ENCODE assay signal across 9 cellular contexts in genomic region chr7:64876792-64877713, GRCh38. TPM values are rescaled to one million over a fixed set of nuclear protein-coding genes. Genes with fewer than 3 reads are reported as not detected.
DNase-seq lines count a peak whose midpoint lies in the region; ATAC-seq and TF ChIP-seq lines count a peak whose summit lies in the region.
"Had no signal": no experiment of that assay in that cellular context is flagged by ENCODE, and none has a peak within 500 bp of the region (broad histone marks: within the 10 kb centered on the region; RNA-seq: fewer than 3 reads in every experiment).

No MANE protein-coding gene starts in this region.

- 18% methylated on average over 24 of the region's 39 CpGs for WGBS in mammary epithelial cell (ENCODE audit: low coverage, missing lambda C conversion rate)

- peaks cover 2% of the 10 kb centered on the region; the same call in 1 of the 2 replicates for H3K4me1 Mint-ChIP-seq in WTC11

- peak overlapping the region; percentile 52 for H3K4me2 ChIP-seq in mammary epithelial cell (ENCODE audit: insufficient read depth, low read depth, low read length)
- H3K4me2 ChIP-seq in PC-3 (ENCODE audit: low read length) = no peak overlapping the region

- H3K27me3 Mint-ChIP-seq in WTC11 (ENCODE audit: low read depth) = peaks cover 43% of the 10 kb centered on the region

- H3K27ac Mint-ChIP-seq in WTC11 = no peak overlapping the region

- H4K20me1 ChIP-seq in mammary epithelial cell (ENCODE audit: insufficient read depth, low read length) (no peaks in the 10 kb centered on the region), PC-3 (ENCODE audit: low read length) (no peaks in the 10 kb centered on the region)

- TF ChIP-seq CTCF in WTC11 (IDR thresholded peaks at IDR 0.05) = no peak
- TF ChIP-seq CTCF in mammary epithelial cell (conservative IDR thresholded peaks at IDR 0.05 in 1 of 2, IDR thresholded peaks at IDR 0.05 in 1 of 2; ENCODE audit: extremely low read depth in 1 of 2, insufficient read depth in 1 of 2, low read depth in 1 of 2, low read length in 2 of 2) = no peak
- no peak for TF ChIP-seq CTCF in PC-3 (conservative IDR thresholded peaks at IDR 0.05; ENCODE audit: low read depth, low read length)
- TF ChIP-seq CTCF in omental fat pad (IDR thresholded peaks at IDR 0.05) = no peak

- H3K79me2 ChIP-seq in mammary epithelial cell (ENCODE audit: insufficient read depth, low read length) (no peaks in the 10 kb centered on the region), PC-3 (ENCODE audit: low read length) (no peaks in the 10 kb centered on the region)

- DNase-seq in NCI-H1436 (lab: John Stamatoyannopoulos, UW) (peak; percentile 57), NCI-H1436 treated with DMSO at 0.1 percent for 48 hours (lab: John Stamatoyannopoulos, UW) (no peak), WTC11 (ENCODE audit: low spot score) (peak; percentile 80), mammary epithelial cell (peak; percentile 19), kidney glomerular epithelial cell (lab: John Stamatoyannopoulos, UW) (peak; percentile 32), PC-3 (no peak), omental fat pad (ENCODE audit: low spot score) (no peak)
- peak in 3 of 4 experiments; percentile 13 to 61 (median 57) for DNase-seq in stimulated activated CD4-positive, alpha-beta T cell treated with anti-CD3 and anti-CD28 coated beads, Interleukin-1b, Interleukin-23, amount 100 ng/mL, for 24 hours (ENCODE audit: low read depth in 4 of 4, low spot score in 1 of 4)

- POLR2A ChIA-PET in WTC11 (lab: Charles Lee) = no interaction called here
- POLR2A ChIA-PET in PC-3 (lab: Charles Lee; ENCODE audit: unreplicated experiment) = no interaction called here

- ATAC-seq in WTC11 (peak; percentile 95), PC-3 (no peak), omental fat pad (ENCODE audit: low FRiP score) (no peak)

- H3K9me3 ChIP-seq in mammary epithelial cell (replicated peaks; ENCODE audit: insufficient read depth, low read length) = peaks cover 10% of the 10 kb centered on the region
- peaks cover 5% of the 10 kb centered on the region; the same call in 1 of the 2 replicates for H3K9me3 ChIP-seq in PC-3 (ENCODE audit: low read length)

- dilution Hi-C loops in mammary epithelial cell (cut with HindIII; ENCODE audit: low sequenced_read_pairs) = loop anchor here (5.0 kb wide), 1 partner anchor 70 kb away; no protein-coding TSS in a partner anchor

- intact Hi-C loops in mammary epithelial cell (cut with micrococcal nuclease) = no loop called here
- intact Hi-C loops in PC-3 (cut with micrococcal nuclease) = no loop called here

- in situ Hi-C loops in mammary epithelial cell (cut with MboI; ENCODE audit: low sequenced_read_pairs in 2 of 2) = no loop called here

- H3K9ac ChIP-seq in mammary epithelial cell (ENCODE audit: insufficient read depth, low read length) (no peak overlapping the region), PC-3 (ENCODE audit: low read length) (no peak overlapping the region)

- H2AFZ ChIP-seq in mammary epithelial cell (ENCODE audit: low read depth, low read length) (peak overlapping the region; percentile 48), PC-3 (ENCODE audit: low read length) (no peak overlapping the region)

- CTCF ChIA-PET in WTC11 (lab: Charles Lee) = interaction anchor here (1.4 to 2.1 kb wide), 2 partner anchors 11 to 600 kb away, joined by 4 to 14 read pairs; no protein-coding TSS in a partner anchor
- CTCF ChIA-PET in mammary epithelial cell (lab: Charles Lee; ENCODE audit: low non-redundant PET) = no interaction called here
- CTCF ChIA-PET in PC-3 (lab: Charles Lee) = no interaction called here

- peaks cover 34% of the 10 kb centered on the region for H3K9me3 Mint-ChIP-seq in WTC11

- peaks cover under 1% of the 10 kb centered on the region for H3K4me1 ChIP-seq in mammary epithelial cell (ENCODE audit: insufficient read depth, low read length)
- H3K4me1 ChIP-seq in PC-3 (ENCODE audit: insufficient read depth, low read length) = no peaks in the 10 kb centered on the region

- H3K4me3 ChIP-seq in mammary epithelial cell (replicated peaks in 1 of 3; ENCODE audit: insufficient read depth in 1 of 3, low read depth in 2 of 3, low read length in 3 of 3) (peak overlapping the region in 1 of 3 experiments; percentile 31), PC-3 (ENCODE audit: low read length) (no peak overlapping the region)

- no peaks in the 10 kb centered on the region for H3K36me3 ChIP-seq in mammary epithelial cell (ENCODE audit: insufficient read depth, low read length)
- no peaks in the 10 kb centered on the region for H3K36me3 ChIP-seq in PC-3 (ENCODE audit: low read depth, low read length)

- H3K27ac ChIP-seq in mammary epithelial cell (ENCODE audit: insufficient read depth, low read depth, low read length) = no peak overlapping the region
- no peak overlapping the region for H3K27ac ChIP-seq in PC-3 (ENCODE audit: low read length)
- H3K27ac ChIP-seq: 22Rv1 had no signal

- no peaks in the 10 kb centered on the region for H3K9me2 ChIP-seq in PC-3 (replicated peaks; ENCODE audit: low read length)

- peaks cover 20% of the 10 kb centered on the region for H3K36me3 Mint-ChIP-seq in WTC11

- peak overlapping the region; percentile 65 for H3K4me3 Mint-ChIP-seq in WTC11

- BruUV-seq in mammary epithelial cell (replicated peaks; lab: Mats Ljungman, UMichigan) = no TSS peak
- BruUV-seq in PC-3 (replicated peaks; lab: Mats Ljungman, UMichigan) = no TSS peak

- H3F3A ChIP-seq in PC-3 (ENCODE audit: low read length, unreplicated experiment) = no peaks in the 10 kb centered on the region

- no peaks in the 10 kb centered on the region for H3K27me3 ChIP-seq in mammary epithelial cell (ENCODE audit: insufficient read depth, low read length)
- no peaks in the 10 kb centered on the region for H3K27me3 ChIP-seq in PC-3 (ENCODE audit: low read length)

TF ChIP-seq in WTC11, 78 proteins besides CTCF, POLR2A, EP300 and RAD21 (continues in another document):
- no peak for TF ChIP-seq NFYB (CRISPR knock-in tag; conservative IDR thresholded peaks at IDR 0.05; ENCODE audit: low read depth)
- TF ChIP-seq, protein P1, sequence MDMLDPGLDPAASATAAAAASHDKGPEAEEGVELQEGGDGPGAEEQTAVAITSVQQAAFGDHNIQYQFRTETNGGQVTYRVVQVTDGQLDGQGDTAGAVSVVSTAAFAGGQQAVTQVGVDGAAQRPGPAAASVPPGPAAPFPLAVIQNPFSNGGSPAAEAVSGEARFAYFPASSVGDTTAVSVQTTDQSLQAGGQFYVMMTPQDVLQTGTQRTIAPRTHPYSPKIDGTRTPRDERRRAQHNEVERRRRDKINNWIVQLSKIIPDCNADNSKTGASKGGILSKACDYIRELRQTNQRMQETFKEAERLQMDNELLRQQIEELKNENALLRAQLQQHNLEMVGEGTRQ (CRISPR knock-in tag; IDR thresholded peaks at IDR 0.05) = no peak
- TF ChIP-seq GABPB1 (CRISPR knock-in tag; IDR thresholded peaks at IDR 0.05) = no peak
- TF ChIP-seq, protein P2, sequence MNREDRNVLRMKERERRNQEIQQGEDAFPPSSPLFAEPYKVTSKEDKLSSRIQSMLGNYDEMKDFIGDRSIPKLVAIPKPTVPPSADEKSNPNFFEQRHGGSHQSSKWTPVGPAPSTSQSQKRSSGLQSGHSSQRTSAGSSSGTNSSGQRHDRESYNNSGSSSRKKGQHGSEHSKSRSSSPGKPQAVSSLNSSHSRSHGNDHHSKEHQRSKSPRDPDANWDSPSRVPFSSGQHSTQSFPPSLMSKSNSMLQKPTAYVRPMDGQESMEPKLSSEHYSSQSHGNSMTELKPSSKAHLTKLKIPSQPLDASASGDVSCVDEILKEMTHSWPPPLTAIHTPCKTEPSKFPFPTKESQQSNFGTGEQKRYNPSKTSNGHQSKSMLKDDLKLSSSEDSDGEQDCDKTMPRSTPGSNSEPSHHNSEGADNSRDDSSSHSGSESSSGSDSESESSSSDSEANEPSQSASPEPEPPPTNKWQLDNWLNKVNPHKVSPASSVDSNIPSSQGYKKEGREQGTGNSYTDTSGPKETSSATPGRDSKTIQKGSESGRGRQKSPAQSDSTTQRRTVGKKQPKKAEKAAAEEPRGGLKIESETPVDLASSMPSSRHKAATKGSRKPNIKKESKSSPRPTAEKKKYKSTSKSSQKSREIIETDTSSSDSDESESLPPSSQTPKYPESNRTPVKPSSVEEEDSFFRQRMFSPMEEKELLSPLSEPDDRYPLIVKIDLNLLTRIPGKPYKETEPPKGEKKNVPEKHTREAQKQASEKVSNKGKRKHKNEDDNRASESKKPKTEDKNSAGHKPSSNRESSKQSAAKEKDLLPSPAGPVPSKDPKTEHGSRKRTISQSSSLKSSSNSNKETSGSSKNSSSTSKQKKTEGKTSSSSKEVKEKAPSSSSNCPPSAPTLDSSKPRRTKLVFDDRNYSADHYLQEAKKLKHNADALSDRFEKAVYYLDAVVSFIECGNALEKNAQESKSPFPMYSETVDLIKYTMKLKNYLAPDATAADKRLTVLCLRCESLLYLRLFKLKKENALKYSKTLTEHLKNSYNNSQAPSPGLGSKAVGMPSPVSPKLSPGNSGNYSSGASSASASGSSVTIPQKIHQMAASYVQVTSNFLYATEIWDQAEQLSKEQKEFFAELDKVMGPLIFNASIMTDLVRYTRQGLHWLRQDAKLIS (CRISPR knock-in tag; IDR thresholded peaks at IDR 0.05; ENCODE audit: borderline replicate concordance) = no peak

RNA-seq across cellular contexts. Expression of gene ZNF273, which starts 26.0 kb away (rescaled TPM):
- total RNA-seq in WTC11 (2021) (11.3 to 12.8 TPM (median 12.1 TPM) in 3 replicates), mammary epithelial cell (1 to 10 TPM; 3.4 to 5.0 TPM), PC-3 (2014; rRNA removed) (5.7 and 7.6 TPM in 2 replicates), omental fat pad (10 to 100 TPM in 1 of 4 donors, 1 to 10 TPM in 3; 2.4 to 12.9 (median 5.8) TPM)
- polyA plus RNA-seq in mammary epithelial cell = 1.9 TPM
- not detected for polyA minus RNA-seq in mammary epithelial cell

Comparison
In these comparisons a context has a peak if more than half of its experiments do, and no peak if none do; other contexts are left out.
1. DNase-seq: peak in NCI-H1436 (single experiment), WTC11 (single experiment), mammary epithelial cell (single experiment), kidney glomerular epithelial cell (single experiment) and stimulated activated CD4-positive, alpha-beta T cell treated with anti-CD3 and anti-CD28 coated beads, Interleukin-1b, Interleukin-23, amount 100 ng/mL, for 24 hours (3 of 4); none in NCI-H1436 treated with DMSO at 0.1 percent for 48 hours (single experiment), PC-3 (single experiment) and omental fat pad (single experiment).